Comparison of ENCODE assay signal across 9 cellular contexts in the genomic region with DNA sequence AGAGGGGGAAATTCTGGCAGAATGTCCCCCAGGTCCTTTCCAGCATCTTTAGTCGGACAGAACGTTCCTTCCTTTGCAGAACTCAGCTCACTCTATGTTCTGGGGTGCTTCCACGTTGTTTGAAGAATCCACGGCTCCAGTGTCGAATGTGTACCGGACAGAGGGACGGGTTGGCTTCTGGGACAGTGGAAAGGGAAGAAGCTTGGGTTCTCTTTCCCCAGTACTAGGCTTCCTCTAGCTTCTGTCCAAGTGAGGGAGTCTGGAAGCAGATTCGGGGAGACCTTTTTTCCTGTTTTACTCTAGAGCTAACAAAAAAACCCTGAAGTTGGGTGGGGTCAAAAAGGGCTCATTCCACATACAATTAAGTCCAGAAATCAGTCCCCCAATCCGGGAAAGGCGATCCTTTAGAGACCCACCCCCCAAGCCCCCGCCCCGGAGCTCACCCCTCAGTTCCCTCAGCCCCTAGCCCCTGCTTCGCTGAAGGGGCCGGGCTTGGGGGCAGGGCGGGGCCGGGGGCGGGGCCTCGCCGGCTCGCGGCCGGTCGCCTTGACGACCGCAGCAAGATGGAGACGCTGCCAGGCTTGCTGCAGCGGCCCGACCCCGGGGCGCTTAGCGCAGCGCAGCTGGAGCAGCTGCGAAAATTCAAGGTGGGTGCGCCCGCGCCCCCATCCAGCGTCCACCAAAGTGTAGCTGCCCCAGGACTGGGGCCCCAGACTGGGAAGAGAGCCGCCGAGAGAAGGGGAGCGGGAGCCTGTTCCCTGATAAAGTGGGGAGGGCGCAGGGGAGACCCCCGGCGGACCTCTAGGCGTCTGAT. TPM values are rescaled to one million over a fixed set of nuclear protein-coding genes. Genes with fewer than 3 reads are reported as not detected.
DNase-seq lines count a peak whose midpoint lies in the region; ATAC-seq and TF ChIP-seq lines count a peak whose summit lies in the region.
"Had no signal": no experiment of that assay in that cellular context is flagged by ENCODE, and none has a peak within 500 bp of the region (broad histone marks: within the 10 kb centered on the region; RNA-seq: fewer than 3 reads in every experiment).

A gene with protein sequence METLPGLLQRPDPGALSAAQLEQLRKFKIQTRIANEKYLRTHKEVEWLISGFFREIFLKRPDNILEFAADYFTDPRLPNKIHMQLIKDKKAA (plus strand): TSS at position 549 of the 814 bp plus-strand sequence. CDS start 15 bp downstream, at position 564.

- ATAC-seq in DND-41 (ENCODE audit: insufficient read depth, low read depth) (peak; percentile 90), left colon (peak; percentile 73), GM18519 (IDR thresholded peaks at IDR 0.05; ENCODE audit: low FRiP score, unreplicated experiment) (no peak)

- H3K27me3 ChIP-seq in DND-41 (ENCODE audit: insufficient read depth, low read length, poor library complexity) = peaks cover 31% of the 10 kb centered on the region
- no peaks in the 10 kb centered on the region for H3K27me3 ChIP-seq in SU-DHL-6 (ENCODE audit: low read length)

- H3K9me3 ChIP-seq in DND-41 (ENCODE audit: insufficient read depth, low read length, severe bottlenecking) = no peaks in the 10 kb centered on the region
- no peaks in the 10 kb centered on the region for H3K9me3 ChIP-seq in SU-DHL-6 (ENCODE audit: insufficient read depth, low read length)

- H3K4me3 ChIP-seq in DND-41 (ENCODE audit: low read depth in 1 of 2, low read length in 2 of 2) (0 out of 4 replicates have a peak within 1 kb of the TSS, but pooled peaks of 1 of the 2 experiments have one; percentile 26), SU-DHL-6 (ENCODE audit: insufficient read depth, low read length, poor library complexity, severe bottlenecking) (no peak within 1 kb of the TSS), cardiac fibroblast (replicated peaks in 1 of 2; ENCODE audit: low read depth in 2 of 2, low read length in 2 of 2) (peak within 1 kb of the TSS; percentile 46 to 48)

- H3K27me3 Mint-ChIP-seq in HFFc6 (ENCODE audit: insufficient read depth) = peaks cover 73% of the 10 kb centered on the region

- H3K27ac ChIP-seq in DND-41 (ENCODE audit: low read length) (no peak within 1 kb of the TSS), SU-DHL-6 (ENCODE audit: low read depth, low read length) (no peak within 1 kb of the TSS)

- no peaks in the 10 kb centered on the region for H3K9me3 Mint-ChIP-seq in HFFc6

- H2AFZ ChIP-seq in DND-41 (ENCODE audit: low read depth, low read length) = no peak within 1 kb of the TSS
- peak within 1 kb of the TSS; percentile 27 for H2AFZ ChIP-seq in SU-DHL-6 (ENCODE audit: low read depth, low read length, severe bottlenecking)

- H4K20me1 ChIP-seq in DND-41 (ENCODE audit: insufficient read depth, low read length) = no peaks in the 10 kb centered on the region
- H4K20me1 ChIP-seq in SU-DHL-6 (ENCODE audit: low read depth, low read length) = no peaks in the 10 kb centered on the region

- H3K27ac Mint-ChIP-seq in HFFc6 = peak within 1 kb of the TSS; percentile 42; the same call in 1 of the 2 replicates

- H3K9ac ChIP-seq in DND-41 (ENCODE audit: low read depth, low read length) (no peak within 1 kb of the TSS), SU-DHL-6 (ENCODE audit: low read length) (no peak within 1 kb of the TSS)

- H3K36me3 Mint-ChIP-seq in HFFc6 (ENCODE audit: low read depth) = no peaks in the 10 kb centered on the region

- DNase-seq in DND-41 (peak; percentile 44), HFFc6 (no peak), cardiac fibroblast (ENCODE audit: low read depth in 2 of 2) (peak in 1 of 2 donors; percentile 33), left colon (peak in 1 of 2 donors; percentile 48), SKM-1 treated with dmso at 0.1 percent for 144 hours (lab: John Stamatoyannopoulos, UW; ENCODE audit: unreplicated experiment) (no peak)
- DNase-seq in stimulated activated CD4-positive, alpha-beta T cell treated with anti-CD3 and anti-CD28 coated beads, Interleukin-4, amount 100 ng/mL, for 1 hour = peak; percentile 38

- H3K4me2 ChIP-seq in DND-41 (ENCODE audit: insufficient read depth, low read length) = peak within 1 kb of the TSS; percentile 52
- H3K4me2 ChIP-seq in SU-DHL-6 (ENCODE audit: low read depth, low read length, poor library complexity, severe bottlenecking) = peak within 1 kb of the TSS; percentile 45

- peak within 1 kb of the TSS; percentile 84 for H3K4me3 Mint-ChIP-seq in HFFc6

- H3K79me2 ChIP-seq in DND-41 (ENCODE audit: insufficient read depth, low read length) (no peaks in the 10 kb centered on the region), SU-DHL-6 (ENCODE audit: insufficient read depth, low read length) (no peaks in the 10 kb centered on the region)

- no peaks in the 10 kb centered on the region for H3K9me2 ChIP-seq in SU-DHL-6 (replicated peaks; ENCODE audit: insufficient read depth, low read length)

- H3F3A ChIP-seq in SU-DHL-6 (ENCODE audit: insufficient read depth) = no peaks in the 10 kb centered on the region

- H3K36me3 ChIP-seq in DND-41 (ENCODE audit: insufficient read depth, low read length) (no peaks in the 10 kb centered on the region), SU-DHL-6 (ENCODE audit: low read length) (no peaks in the 10 kb centered on the region)

- intact Hi-C loops in left colon (cut with DNase I, micrococcal nuclease) = no loop called here

- H3K4me1 Mint-ChIP-seq in HFFc6 (ENCODE audit: low read depth) = peaks cover 26% of the 10 kb centered on the region

- no peak for TF ChIP-seq CTCF in DND-41 (IDR thresholded peaks at IDR 0.05; ENCODE audit: borderline replicate concordance, extremely low read depth, low read length, poor library complexity, severe bottlenecking)
- TF ChIP-seq CTCF in HFFc6 (IDR thresholded peaks at IDR 0.05) = no peak
- TF ChIP-seq CTCF in SU-DHL-6 (IDR thresholded peaks at IDR 0.05; ENCODE audit: insufficient read depth, low read length, poor library complexity, severe bottlenecking) = no peak
- TF ChIP-seq CTCF in cardiac fibroblast (IDR thresholded peaks at IDR 0.05; ENCODE audit: low read depth, low read length) = no peak

- peaks cover 7% of the 10 kb centered on the region for H3K4me1 ChIP-seq in DND-41 (ENCODE audit: insufficient read depth, low read length)

RNA-seq across cellular contexts. Expression of the gene that starts here (rescaled TPM):
- total RNA-seq in HFFc6 (2021; fragmentation: NEBNext Ultra II Directional; extraction: Animal tissue kit (Norgen Biotek cat#: 25700)) = not detected
- total RNA-seq in left colon = 1 to 10 TPM in 1 of 2 donors, under 1 TPM in 1; 0.67 to 1.6 TPM
- total RNA-seq: subcutaneous adipose tissue had no signal

Comparison
In these comparisons a context has a peak if more than half of its experiments do, and no peak if none do; other contexts are left out.
1. DNase-seq: peak in DND-41 (single experiment) and stimulated activated CD4-positive, alpha-beta T cell treated with anti-CD3 and anti-CD28 coated beads, Interleukin-4, amount 100 ng/mL, for 1 hour (single experiment); none in HFFc6 (single experiment) and SKM-1 treated with dmso at 0.1 percent for 144 hours (single experiment).